ENCODE assay signal across 1 cellular context in genomic region chr20:3744806-3745685, GRCh38.
A peak's percentile ranks its signal among the peaks of the same experiment; 100 is the strongest.
TF ChIP-seq lines count a peak whose summit lies in the region.

No MANE protein-coding gene starts in this region.

TF ChIP-seq in GM12878, 131 proteins besides CTCF, POLR2A, EP300 and RAD21:
- TF ChIP-seq KDM1A (IDR thresholded peaks at IDR 0.05; ENCODE audit: borderline replicate concordance), result no peak
- TF ChIP-seq ELK1 (IDR thresholded peaks at IDR 0.05; ENCODE audit: low read depth, low read length), result no peak
- no peak for TF ChIP-seq CBX5 (IDR thresholded peaks at IDR 0.05; ENCODE audit: low read depth)
- 0 out of 2 replicates have a peak, but pooled peaks have one; percentile 41 for TF ChIP-seq HDGF (IDR thresholded peaks at IDR 0.05)
